Comparison of ENCODE assay signal across 1 cellular context in the genomic region with DNA sequence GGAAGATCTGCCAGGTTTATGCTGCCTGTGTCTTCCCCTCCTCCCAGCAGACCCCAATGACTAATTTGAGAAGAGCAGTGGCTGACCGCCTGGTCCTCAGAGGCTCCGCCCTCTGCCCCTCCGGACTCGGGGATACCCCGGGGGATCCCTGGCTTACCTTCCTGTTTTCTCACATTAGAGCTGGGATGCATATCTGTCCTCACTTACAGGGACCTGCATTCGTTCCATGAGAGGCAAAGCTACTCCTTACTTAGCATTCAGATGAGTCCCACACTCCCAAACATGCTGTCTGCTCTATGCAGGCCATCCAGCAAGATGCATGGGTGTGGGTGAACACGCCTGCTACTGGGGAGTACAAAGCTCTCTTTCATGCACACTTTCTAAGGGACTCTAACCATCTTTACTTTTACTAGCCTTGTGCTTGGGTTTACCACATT.
TF ChIP-seq lines count a peak whose summit lies in the region.

No MANE protein-coding gene starts in this region.

TF ChIP-seq in GM12878, 131 proteins besides CTCF, POLR2A, EP300 and RAD21 (continued from another document and continues in another):
- TF ChIP-seq, protein P1, sequence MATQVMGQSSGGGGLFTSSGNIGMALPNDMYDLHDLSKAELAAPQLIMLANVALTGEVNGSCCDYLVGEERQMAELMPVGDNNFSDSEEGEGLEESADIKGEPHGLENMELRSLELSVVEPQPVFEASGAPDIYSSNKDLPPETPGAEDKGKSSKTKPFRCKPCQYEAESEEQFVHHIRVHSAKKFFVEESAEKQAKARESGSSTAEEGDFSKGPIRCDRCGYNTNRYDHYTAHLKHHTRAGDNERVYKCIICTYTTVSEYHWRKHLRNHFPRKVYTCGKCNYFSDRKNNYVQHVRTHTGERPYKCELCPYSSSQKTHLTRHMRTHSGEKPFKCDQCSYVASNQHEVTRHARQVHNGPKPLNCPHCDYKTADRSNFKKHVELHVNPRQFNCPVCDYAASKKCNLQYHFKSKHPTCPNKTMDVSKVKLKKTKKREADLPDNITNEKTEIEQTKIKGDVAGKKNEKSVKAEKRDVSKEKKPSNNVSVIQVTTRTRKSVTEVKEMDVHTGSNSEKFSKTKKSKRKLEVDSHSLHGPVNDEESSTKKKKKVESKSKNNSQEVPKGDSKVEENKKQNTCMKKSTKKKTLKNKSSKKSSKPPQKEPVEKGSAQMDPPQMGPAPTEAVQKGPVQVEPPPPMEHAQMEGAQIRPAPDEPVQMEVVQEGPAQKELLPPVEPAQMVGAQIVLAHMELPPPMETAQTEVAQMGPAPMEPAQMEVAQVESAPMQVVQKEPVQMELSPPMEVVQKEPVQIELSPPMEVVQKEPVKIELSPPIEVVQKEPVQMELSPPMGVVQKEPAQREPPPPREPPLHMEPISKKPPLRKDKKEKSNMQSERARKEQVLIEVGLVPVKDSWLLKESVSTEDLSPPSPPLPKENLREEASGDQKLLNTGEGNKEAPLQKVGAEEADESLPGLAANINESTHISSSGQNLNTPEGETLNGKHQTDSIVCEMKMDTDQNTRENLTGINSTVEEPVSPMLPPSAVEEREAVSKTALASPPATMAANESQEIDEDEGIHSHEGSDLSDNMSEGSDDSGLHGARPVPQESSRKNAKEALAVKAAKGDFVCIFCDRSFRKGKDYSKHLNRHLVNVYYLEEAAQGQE (IDR thresholded peaks at IDR 0.05; ENCODE audit: low read depth, low read length), result no peak
- TF ChIP-seq IRF4 (IDR thresholded peaks at IDR 0.05; ENCODE audit: low read depth, low read length), result peak; percentile 34; the same call in 1 of the 2 replicates
- no peak for TF ChIP-seq EZH2 (IDR thresholded peaks at IDR 0.05; ENCODE audit: borderline replicate concordance, control insufficient read depth, low read depth, low read length)
- no peak for TF ChIP-seq WRNIP1 (IDR thresholded peaks at IDR 0.05; ENCODE audit: borderline replicate concordance, low read depth, low read length)
- no peak for TF ChIP-seq CHD4 (IDR thresholded peaks at IDR 0.05)
- TF ChIP-seq NRF1 (conservative IDR thresholded peaks at IDR 0.05; ENCODE audit: low read depth, low read length), result no peak
- no peak; a peak in 1 of 4 replicates for TF ChIP-seq ETV6 (conservative IDR thresholded peaks at IDR 0.05 in 1 of 2, IDR thresholded peaks at IDR 0.05 in 1 of 2; ENCODE audit: borderline replicate concordance in 1 of 2, low read depth in 1 of 2)
- TF ChIP-seq, protein P2, sequence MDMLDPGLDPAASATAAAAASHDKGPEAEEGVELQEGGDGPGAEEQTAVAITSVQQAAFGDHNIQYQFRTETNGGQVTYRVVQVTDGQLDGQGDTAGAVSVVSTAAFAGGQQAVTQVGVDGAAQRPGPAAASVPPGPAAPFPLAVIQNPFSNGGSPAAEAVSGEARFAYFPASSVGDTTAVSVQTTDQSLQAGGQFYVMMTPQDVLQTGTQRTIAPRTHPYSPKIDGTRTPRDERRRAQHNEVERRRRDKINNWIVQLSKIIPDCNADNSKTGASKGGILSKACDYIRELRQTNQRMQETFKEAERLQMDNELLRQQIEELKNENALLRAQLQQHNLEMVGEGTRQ (IDR thresholded peaks at IDR 0.05; ENCODE audit: borderline replicate concordance, low read depth, low read length), result no peak
- no peak for TF ChIP-seq TCF3 (IDR thresholded peaks at IDR 0.05; ENCODE audit: borderline replicate concordance, insufficient read depth, low read depth, low read length)
- no peak for TF ChIP-seq SPI1 (IDR thresholded peaks at IDR 0.05; ENCODE audit: borderline replicate concordance, insufficient read depth, low read depth, low read length)
- peak; percentile 26; the same call in 1 of the 2 replicates for TF ChIP-seq POLR2AphosphoS5 (IDR thresholded peaks at IDR 0.05; ENCODE audit: low read length)
- TF ChIP-seq, protein P3, sequence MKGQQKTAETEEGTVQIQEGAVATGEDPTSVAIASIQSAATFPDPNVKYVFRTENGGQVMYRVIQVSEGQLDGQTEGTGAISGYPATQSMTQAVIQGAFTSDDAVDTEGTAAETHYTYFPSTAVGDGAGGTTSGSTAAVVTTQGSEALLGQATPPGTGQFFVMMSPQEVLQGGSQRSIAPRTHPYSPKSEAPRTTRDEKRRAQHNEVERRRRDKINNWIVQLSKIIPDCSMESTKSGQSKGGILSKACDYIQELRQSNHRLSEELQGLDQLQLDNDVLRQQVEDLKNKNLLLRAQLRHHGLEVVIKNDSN (IDR thresholded peaks at IDR 0.05; ENCODE audit: borderline replicate concordance, extremely low read length, insufficient read depth, low read depth, low read length), result no peak
- TF ChIP-seq, protein P4, sequence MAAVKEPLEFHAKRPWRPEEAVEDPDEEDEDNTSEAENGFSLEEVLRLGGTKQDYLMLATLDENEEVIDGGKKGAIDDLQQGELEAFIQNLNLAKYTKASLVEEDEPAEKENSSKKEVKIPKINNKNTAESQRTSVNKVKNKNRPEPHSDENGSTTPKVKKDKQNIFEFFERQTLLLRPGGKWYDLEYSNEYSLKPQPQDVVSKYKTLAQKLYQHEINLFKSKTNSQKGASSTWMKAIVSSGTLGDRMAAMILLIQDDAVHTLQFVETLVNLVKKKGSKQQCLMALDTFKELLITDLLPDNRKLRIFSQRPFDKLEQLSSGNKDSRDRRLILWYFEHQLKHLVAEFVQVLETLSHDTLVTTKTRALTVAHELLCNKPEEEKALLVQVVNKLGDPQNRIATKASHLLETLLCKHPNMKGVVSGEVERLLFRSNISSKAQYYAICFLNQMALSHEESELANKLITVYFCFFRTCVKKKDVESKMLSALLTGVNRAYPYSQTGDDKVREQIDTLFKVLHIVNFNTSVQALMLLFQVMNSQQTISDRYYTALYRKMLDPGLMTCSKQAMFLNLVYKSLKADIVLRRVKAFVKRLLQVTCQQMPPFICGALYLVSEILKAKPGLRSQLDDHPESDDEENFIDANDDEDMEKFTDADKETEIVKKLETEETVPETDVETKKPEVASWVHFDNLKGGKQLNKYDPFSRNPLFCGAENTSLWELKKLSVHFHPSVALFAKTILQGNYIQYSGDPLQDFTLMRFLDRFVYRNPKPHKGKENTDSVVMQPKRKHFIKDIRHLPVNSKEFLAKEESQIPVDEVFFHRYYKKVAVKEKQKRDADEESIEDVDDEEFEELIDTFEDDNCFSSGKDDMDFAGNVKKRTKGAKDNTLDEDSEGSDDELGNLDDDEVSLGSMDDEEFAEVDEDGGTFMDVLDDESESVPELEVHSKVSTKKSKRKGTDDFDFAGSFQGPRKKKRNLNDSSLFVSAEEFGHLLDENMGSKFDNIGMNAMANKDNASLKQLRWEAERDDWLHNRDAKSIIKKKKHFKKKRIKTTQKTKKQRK (IDR thresholded peaks at IDR 0.05; ENCODE audit: low read depth, low read length), result no peak
- peak; percentile 70 for TF ChIP-seq IKZF1 (conservative IDR thresholded peaks at IDR 0.05)
- no peak for TF ChIP-seq CBX5 (IDR thresholded peaks at IDR 0.05; ENCODE audit: low read depth)
- TF ChIP-seq SMAD5 (IDR thresholded peaks at IDR 0.05; ENCODE audit: low read depth), result no peak
- TF ChIP-seq CBX3 (IDR thresholded peaks at IDR 0.05; ENCODE audit: borderline replicate concordance, low read depth), result no peak
- TF ChIP-seq RUNX3 (IDR thresholded peaks at IDR 0.05; ENCODE audit: low read length), result peak; percentile 70
- TF ChIP-seq SMC3 (IDR thresholded peaks at IDR 0.05; ENCODE audit: borderline replicate concordance, low read length), result no peak
- no peak for TF ChIP-seq ZNF384 (IDR thresholded peaks at IDR 0.05; ENCODE audit: borderline replicate concordance, low read depth, low read length)
- no peak for TF ChIP-seq ATF7 (IDR thresholded peaks at IDR 0.05; ENCODE audit: low read depth)
- TF ChIP-seq, protein P5, sequence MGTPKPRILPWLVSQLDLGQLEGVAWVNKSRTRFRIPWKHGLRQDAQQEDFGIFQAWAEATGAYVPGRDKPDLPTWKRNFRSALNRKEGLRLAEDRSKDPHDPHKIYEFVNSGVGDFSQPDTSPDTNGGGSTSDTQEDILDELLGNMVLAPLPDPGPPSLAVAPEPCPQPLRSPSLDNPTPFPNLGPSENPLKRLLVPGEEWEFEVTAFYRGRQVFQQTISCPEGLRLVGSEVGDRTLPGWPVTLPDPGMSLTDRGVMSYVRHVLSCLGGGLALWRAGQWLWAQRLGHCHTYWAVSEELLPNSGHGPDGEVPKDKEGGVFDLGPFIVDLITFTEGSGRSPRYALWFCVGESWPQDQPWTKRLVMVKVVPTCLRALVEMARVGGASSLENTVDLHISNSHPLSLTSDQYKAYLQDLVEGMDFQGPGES (IDR thresholded peaks at IDR 0.05), result no peak
- TF ChIP-seq RELA (IDR thresholded peaks at IDR 0.05; ENCODE audit: borderline replicate concordance, partially characterized antibody), result peak; percentile 67
- TF ChIP-seq FOXK2 (IDR thresholded peaks at IDR 0.05), result no peak
- TF ChIP-seq IKZF2 (IDR thresholded peaks at IDR 0.05), result peak; percentile 59 to 65; a peak in 3 of 4 replicates
- peak; percentile 67 for TF ChIP-seq DPF2 (IDR thresholded peaks at IDR 0.05)
- TF ChIP-seq NFXL1 (IDR thresholded peaks at IDR 0.05; ENCODE audit: borderline replicate concordance), result no peak
- TF ChIP-seq, protein P6, sequence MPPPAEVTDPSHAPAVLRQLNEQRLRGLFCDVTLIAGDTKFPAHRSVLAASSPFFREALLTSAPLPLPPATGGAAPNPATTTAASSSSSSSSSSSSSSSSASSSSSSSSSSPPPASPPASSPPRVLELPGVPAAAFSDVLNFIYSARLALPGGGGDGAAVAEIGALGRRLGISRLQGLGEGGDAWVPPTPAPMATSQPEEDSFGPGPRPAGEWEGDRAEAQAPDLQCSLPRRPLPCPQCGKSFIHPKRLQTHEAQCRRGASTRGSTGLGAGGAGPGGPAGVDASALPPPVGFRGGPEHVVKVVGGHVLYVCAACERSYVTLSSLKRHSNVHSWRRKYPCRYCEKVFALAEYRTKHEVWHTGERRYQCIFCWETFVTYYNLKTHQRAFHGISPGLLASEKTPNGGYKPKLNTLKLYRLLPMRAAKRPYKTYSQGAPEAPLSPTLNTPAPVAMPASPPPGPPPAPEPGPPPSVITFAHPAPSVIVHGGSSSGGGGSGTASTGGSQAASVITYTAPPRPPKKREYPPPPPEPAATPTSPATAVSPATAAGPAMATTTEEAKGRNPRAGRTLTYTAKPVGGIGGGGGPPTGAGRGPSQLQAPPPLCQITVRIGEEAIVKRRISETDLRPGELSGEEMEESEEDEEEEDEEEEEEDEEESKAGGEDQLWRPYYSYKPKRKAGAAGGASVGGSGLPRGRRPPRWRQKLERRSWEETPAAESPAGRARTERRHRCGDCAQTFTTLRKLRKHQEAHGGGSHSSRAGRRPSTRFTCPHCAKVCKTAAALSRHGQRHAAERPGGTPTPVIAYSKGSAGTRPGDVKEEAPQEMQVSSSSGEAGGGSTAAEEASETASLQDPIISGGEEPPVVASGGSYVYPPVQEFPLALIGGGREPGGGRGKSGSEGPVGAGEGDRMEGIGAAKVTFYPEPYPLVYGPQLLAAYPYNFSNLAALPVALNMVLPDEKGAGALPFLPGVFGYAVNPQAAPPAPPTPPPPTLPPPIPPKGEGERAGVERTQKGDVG (CRISPR knock-in tag; IDR thresholded peaks at IDR 0.05), result no peak
- TF ChIP-seq, protein P7, sequence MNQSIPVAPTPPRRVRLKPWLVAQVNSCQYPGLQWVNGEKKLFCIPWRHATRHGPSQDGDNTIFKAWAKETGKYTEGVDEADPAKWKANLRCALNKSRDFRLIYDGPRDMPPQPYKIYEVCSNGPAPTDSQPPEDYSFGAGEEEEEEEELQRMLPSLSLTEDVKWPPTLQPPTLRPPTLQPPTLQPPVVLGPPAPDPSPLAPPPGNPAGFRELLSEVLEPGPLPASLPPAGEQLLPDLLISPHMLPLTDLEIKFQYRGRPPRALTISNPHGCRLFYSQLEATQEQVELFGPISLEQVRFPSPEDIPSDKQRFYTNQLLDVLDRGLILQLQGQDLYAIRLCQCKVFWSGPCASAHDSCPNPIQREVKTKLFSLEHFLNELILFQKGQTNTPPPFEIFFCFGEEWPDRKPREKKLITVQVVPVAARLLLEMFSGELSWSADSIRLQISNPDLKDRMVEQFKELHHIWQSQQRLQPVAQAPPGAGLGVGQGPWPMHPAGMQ (IDR thresholded peaks at IDR 0.05; ENCODE audit: borderline replicate concordance), result no peak
- TF ChIP-seq, protein P8, sequence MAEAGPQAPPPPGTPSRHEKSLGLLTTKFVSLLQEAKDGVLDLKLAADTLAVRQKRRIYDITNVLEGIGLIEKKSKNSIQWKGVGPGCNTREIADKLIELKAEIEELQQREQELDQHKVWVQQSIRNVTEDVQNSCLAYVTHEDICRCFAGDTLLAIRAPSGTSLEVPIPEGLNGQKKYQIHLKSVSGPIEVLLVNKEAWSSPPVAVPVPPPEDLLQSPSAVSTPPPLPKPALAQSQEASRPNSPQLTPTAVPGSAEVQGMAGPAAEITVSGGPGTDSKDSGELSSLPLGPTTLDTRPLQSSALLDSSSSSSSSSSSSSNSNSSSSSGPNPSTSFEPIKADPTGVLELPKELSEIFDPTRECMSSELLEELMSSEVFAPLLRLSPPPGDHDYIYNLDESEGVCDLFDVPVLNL (IDR thresholded peaks at IDR 0.05; ENCODE audit: low read depth, low read length), result no peak
- TF ChIP-seq, protein P9, sequence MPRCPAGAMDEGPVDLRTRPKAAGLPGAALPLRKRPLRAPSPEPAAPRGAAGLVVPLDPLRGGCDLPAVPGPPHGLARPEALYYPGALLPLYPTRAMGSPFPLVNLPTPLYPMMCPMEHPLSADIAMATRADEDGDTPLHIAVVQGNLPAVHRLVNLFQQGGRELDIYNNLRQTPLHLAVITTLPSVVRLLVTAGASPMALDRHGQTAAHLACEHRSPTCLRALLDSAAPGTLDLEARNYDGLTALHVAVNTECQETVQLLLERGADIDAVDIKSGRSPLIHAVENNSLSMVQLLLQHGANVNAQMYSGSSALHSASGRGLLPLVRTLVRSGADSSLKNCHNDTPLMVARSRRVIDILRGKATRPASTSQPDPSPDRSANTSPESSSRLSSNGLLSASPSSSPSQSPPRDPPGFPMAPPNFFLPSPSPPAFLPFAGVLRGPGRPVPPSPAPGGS (IDR thresholded peaks at IDR 0.05; ENCODE audit: borderline replicate concordance, insufficient read depth, low read depth, low read length, poor library complexity, severe bottlenecking), result no peak
- no peak for TF ChIP-seq NR2C1 (IDR thresholded peaks at IDR 0.05)
- no peak for TF ChIP-seq SREBF1 (IDR thresholded peaks at IDR 0.05; ENCODE audit: low read length)
- 0 out of 2 replicates have a peak, but pooled peaks have one; percentile 36 for TF ChIP-seq ZBED1 (IDR thresholded peaks at IDR 0.05; ENCODE audit: borderline replicate concordance)
- no peak for TF ChIP-seq SIX5 (IDR thresholded peaks at IDR 0.05; ENCODE audit: low read depth, low read length, severe bottlenecking)
- 0 out of 2 replicates have a peak, but pooled peaks have one; percentile 44 for TF ChIP-seq NR2F1 (conservative IDR thresholded peaks at IDR 0.05)
- TF ChIP-seq MXI1 (IDR thresholded peaks at IDR 0.05; ENCODE audit: low read depth, low read length), result no peak
